In the genomic region with DNA sequence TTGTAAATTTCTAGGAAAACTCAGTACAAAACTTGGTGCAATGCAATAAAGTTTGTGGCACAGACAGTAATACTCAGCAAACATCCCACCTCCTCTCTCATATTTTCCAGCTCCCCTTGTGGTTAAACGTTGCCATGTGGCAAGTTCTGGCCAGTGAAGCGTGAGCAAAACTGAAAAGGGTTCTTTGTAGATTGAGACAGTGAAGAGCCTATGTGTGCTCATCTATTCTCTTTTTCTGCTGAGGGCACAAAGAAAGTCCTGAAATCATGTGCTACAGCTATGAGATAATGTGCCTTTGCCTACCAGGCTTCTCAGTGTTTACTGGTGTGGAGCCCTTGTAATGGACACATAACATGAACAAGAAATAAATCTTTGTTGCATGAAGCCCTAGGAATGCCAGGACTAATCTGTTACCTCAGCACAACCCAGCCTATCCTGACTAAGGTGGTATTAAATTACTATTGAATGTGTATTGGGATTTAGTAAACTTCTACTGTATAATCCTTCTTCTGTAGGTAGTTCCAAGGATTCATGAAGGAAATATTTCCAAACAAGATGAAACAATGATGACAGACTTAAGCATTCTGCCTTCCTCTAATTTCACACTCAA, we compare ENCODE assay signal across 8 cellular contexts. TPM values are rescaled to one million over a fixed set of nuclear protein-coding genes. Genes with fewer than 3 reads are reported as not detected.
DNase-seq lines count a peak whose midpoint lies in the region; ATAC-seq and TF ChIP-seq lines count a peak whose summit lies in the region.

No MANE protein-coding gene starts in this region.

- no peaks in the 10 kb centered on the region for H3K4me1 Mint-ChIP-seq in osteocyte (ENCODE audit: unreplicated experiment)
- peaks cover 4% of the 10 kb centered on the region for H3K4me1 Mint-ChIP-seq in activated T-helper 2 cell treated with anti-CD3 and anti-CD28 coated beads, Interferon-gamma antibody, Interleukin-2, Interleukin-4, amounts not matched to agents 10 μg/mL and 5 μg/mL and 100 μg/mL, durations not matched to agents 14 hours and 24 hours and 36 hours (ENCODE audit: low read depth)

- no peak overlapping the region for H3K27ac ChIP-seq in Peyer's patch

- no peak for TF ChIP-seq POLR2A in Peyer's patch (IDR thresholded peaks at IDR 0.05)

- TF ChIP-seq CTCF in Peyer's patch (IDR thresholded peaks at IDR 0.05) (no peak), osteocyte (IDR thresholded peaks at IDR 0.05) (no peak)

- no peaks in the 10 kb centered on the region for H3K36me3 Mint-ChIP-seq in osteocyte (ENCODE audit: unreplicated experiment)
- H3K36me3 Mint-ChIP-seq in activated T-helper 2 cell treated with anti-CD3 and anti-CD28 coated beads, Interferon-gamma antibody, Interleukin-2, Interleukin-4, amounts not matched to agents 10 μg/mL and 5 μg/mL and 100 μg/mL, durations not matched to agents 14 hours and 24 hours and 36 hours (ENCODE audit: low read depth) = no peaks in the 10 kb centered on the region

- no peak overlapping the region for H3K4me3 ChIP-seq in Peyer's patch

- in situ Hi-C loops in Caki2 (cut with HindIII; ENCODE audit: low pct_unique_long_range_greater_than_20kb, low sequenced_read_pairs) = no loop called here

- peaks cover 12% of the 10 kb centered on the region for H3K27me3 Mint-ChIP-seq in osteocyte (ENCODE audit: unreplicated experiment)
- H3K27me3 Mint-ChIP-seq in activated T-helper 2 cell treated with anti-CD3 and anti-CD28 coated beads, Interferon-gamma antibody, Interleukin-2, Interleukin-4, amounts not matched to agents 10 μg/mL and 5 μg/mL and 100 μg/mL, durations not matched to agents 14 hours and 24 hours and 36 hours (ENCODE audit: low read depth) = no peaks in the 10 kb centered on the region

- no peaks in the 10 kb centered on the region for H3K4me1 ChIP-seq in Peyer's patch

- H3K27me3 ChIP-seq in Peyer's patch = no peaks in the 10 kb centered on the region

- H3K36me3 ChIP-seq in Peyer's patch = no peaks in the 10 kb centered on the region

- intact Hi-C loops in activated T-helper 2 cell treated with anti-CD3 and anti-CD28 coated beads, Interferon-gamma antibody, Interleukin-2, Interleukin-4, amounts not matched to agents 10 μg/mL and 5 μg/mL and 100 μg/mL, durations not matched to agents 14 hours and 24 hours and 36 hours (cut with micrococcal nuclease) = loop anchor here (2.0 kb wide), 1 partner anchor 38 kb away; no protein-coding TSS in a partner anchor

- no peaks in the 10 kb centered on the region for H3K9me3 Mint-ChIP-seq in osteocyte (ENCODE audit: unreplicated experiment)
- H3K9me3 Mint-ChIP-seq in activated T-helper 2 cell treated with anti-CD3 and anti-CD28 coated beads, Interferon-gamma antibody, Interleukin-2, Interleukin-4, amounts not matched to agents 10 μg/mL and 5 μg/mL and 100 μg/mL, durations not matched to agents 14 hours and 24 hours and 36 hours = no peaks in the 10 kb centered on the region

- DNase-seq in Caki2 (ENCODE audit: low read depth) (peak; percentile 23), RPMI8226 (peak; percentile 14), kidney tubule cell (ENCODE audit: low spot score) (peak; percentile 66), Peyer's patch (no peak), osteocyte (ENCODE audit: extremely low spot score, unreplicated experiment) (no peak)
- DNase-seq in activated T-helper 2 cell treated with anti-CD3 and anti-CD28 coated beads, Interferon-gamma antibody, Interleukin-2, Interleukin-4, amounts not matched to agents 10 μg/mL and 5 μg/mL and 100 μg/mL, durations not matched to agents 14 hours and 24 hours and 36 hours (ENCODE audit: low spot score) = no peak

- H3K27ac Mint-ChIP-seq in osteocyte (ENCODE audit: unreplicated experiment) = no peak overlapping the region
- no peak overlapping the region for H3K27ac Mint-ChIP-seq in activated T-helper 2 cell treated with anti-CD3 and anti-CD28 coated beads, Interferon-gamma antibody, Interleukin-2, Interleukin-4, amounts not matched to agents 10 μg/mL and 5 μg/mL and 100 μg/mL, durations not matched to agents 14 hours and 24 hours and 36 hours

- H3K4me3 Mint-ChIP-seq in osteocyte (ENCODE audit: unreplicated experiment) = no peak overlapping the region
- no peak overlapping the region for H3K4me3 Mint-ChIP-seq in activated T-helper 2 cell treated with anti-CD3 and anti-CD28 coated beads, Interferon-gamma antibody, Interleukin-2, Interleukin-4, amounts not matched to agents 10 μg/mL and 5 μg/mL and 100 μg/mL, durations not matched to agents 14 hours and 24 hours and 36 hours (ENCODE audit: low read depth)

- ATAC-seq in GM21423 (IDR thresholded peaks at IDR 0.05; ENCODE audit: unreplicated experiment) (peak; percentile 44), HG03175 (IDR thresholded peaks at IDR 0.05; ENCODE audit: unreplicated experiment) (no peak)

- no peaks in the 10 kb centered on the region for H3K9me3 ChIP-seq in Peyer's patch

RNA-seq across cellular contexts. Expression of gene TYMS, which starts 13.0 kb away (rescaled TPM):
- total RNA-seq in Caki2 (2014; rRNA removed; shearing (Covaris generic); ENCODE audit: low replicate concordance) = 169 and 173 TPM in 2 replicates
- total RNA-seq in Peyer's patch (10 to 100 TPM in 3 of 4 donors, 1 to 10 TPM in 1; 6.7 to 71.8 (median 11.7) TPM), osteocyte (31.0 and 35.7 TPM in 2 replicates)
- total RNA-seq in activated T-helper 2 cell treated with anti-CD3 and anti-CD28 coated beads, Interferon-gamma antibody, Interleukin-2, Interleukin-4, amounts not matched to agents 10 μg/mL and 5 μg/mL and 100 μg/mL, durations not matched to agents 14 hours and 24 hours and 36 hours = 272 and 273 TPM in 2 replicates

RNA-seq across cellular contexts. Expression of gene CLUL1, which starts 47.7 kb away (rescaled TPM):
- total RNA-seq in Caki2 (2014; rRNA removed; shearing (Covaris generic); ENCODE audit: low replicate concordance) = not detected in 2 replicates
- total RNA-seq in Peyer's patch (1 to 10 TPM in 1 of 4 donors, not detected in 3; 4.6 TPM), osteocyte (0.52 and 0.62 TPM in 2 replicates)
- not detected in 2 replicates for total RNA-seq in activated T-helper 2 cell treated with anti-CD3 and anti-CD28 coated beads, Interferon-gamma antibody, Interleukin-2, Interleukin-4, amounts not matched to agents 10 μg/mL and 5 μg/mL and 100 μg/mL, durations not matched to agents 14 hours and 24 hours and 36 hours

Comparison
In these comparisons a context has a peak if more than half of its experiments do, and no peak if none do; other contexts are left out.
1. DNase-seq: peak in Caki2 (single experiment), RPMI8226 (single experiment) and kidney tubule cell (single experiment); none in Peyer's patch (0 of 3), osteocyte (single experiment) and activated T-helper 2 cell treated with anti-CD3 and anti-CD28 coated beads, Interferon-gamma antibody, Interleukin-2, Interleukin-4, amounts not matched to agents 10 μg/mL and 5 μg/mL and 100 μg/mL, durations not matched to agents 14 hours and 24 hours and 36 hours (single experiment).